Comparison of ENCODE assay signal across 23 cellular contexts in genomic region chr6:81743649-81744048, GRCh38.
"Had no signal": no experiment of that assay in that cellular context is flagged by ENCODE, and none has a peak within 500 bp of the region (broad histone marks: within the 10 kb centered on the region; RNA-seq: fewer than 3 reads in every experiment).

No MANE protein-coding gene starts in this region.

- H3K4me1 Mint-ChIP-seq: activated naive CD4-positive, alpha-beta T cell treated with anti-CD3 and anti-CD28 coated beads, Interleukin-2, amount 10 ng/mL, durations not matched to agents 7 days and 5 days; central memory CD8-positive, alpha-beta T cell had no signal

- H3K27ac Mint-ChIP-seq: activated naive CD4-positive, alpha-beta T cell treated with anti-CD3 and anti-CD28 coated beads, Interleukin-2, amount 10 ng/mL, durations not matched to agents 7 days and 5 days; activated naive CD8-positive, alpha-beta T cell treated with anti-CD3 and anti-CD28 coated beads, Interleukin-2, amount 50 U/mL, for 24 hours; nephron had no signal

- H3K27me3 Mint-ChIP-seq: activated naive CD4-positive, alpha-beta T cell treated with anti-CD3 and anti-CD28 coated beads, Interleukin-2, amount 10 ng/mL, durations not matched to agents 7 days and 5 days; activated naive CD8-positive, alpha-beta T cell treated with anti-CD3 and anti-CD28 coated beads, Interleukin-2, amount 50 U/mL, for 24 hours; central memory CD8-positive, alpha-beta T cell had no signal

- H3K4me3 Mint-ChIP-seq: activated naive CD4-positive, alpha-beta T cell treated with anti-CD3 and anti-CD28 coated beads, Interleukin-2, amount 10 ng/mL, durations not matched to agents 7 days and 5 days; activated naive CD8-positive, alpha-beta T cell treated with anti-CD3 and anti-CD28 coated beads, Interleukin-2, amount 50 U/mL, for 24 hours; central memory CD8-positive, alpha-beta T cell; nephron had no signal

- H3K4me3 ChIP-seq: coronary artery, left lung, tibial nerve, uterus had no signal

- H3K9me3 ChIP-seq: left lung, tibial nerve, uterus had no signal

- H3K9me3 Mint-ChIP-seq: activated naive CD4-positive, alpha-beta T cell treated with anti-CD3 and anti-CD28 coated beads, Interleukin-2, amount 10 ng/mL, durations not matched to agents 7 days and 5 days; activated naive CD8-positive, alpha-beta T cell treated with anti-CD3 and anti-CD28 coated beads, Interleukin-2, amount 50 U/mL, for 24 hours; central memory CD8-positive, alpha-beta T cell; nephron had no signal

- H3K27ac ChIP-seq: coronary artery, tibial nerve, uterus had no signal

- H3K27me3 ChIP-seq: left lung, tibial nerve, uterus had no signal

- H3K36me3 ChIP-seq: left lung, uterus had no signal

- H3K36me3 Mint-ChIP-seq: activated naive CD4-positive, alpha-beta T cell treated with anti-CD3 and anti-CD28 coated beads, Interleukin-2, amount 10 ng/mL, durations not matched to agents 7 days and 5 days had no signal

- DNase-seq: activated CD4-positive, CD25-positive, alpha-beta regulatory T cell treated with anti-CD3 and anti-CD28 coated beads, Interleukin-2, amount 50 U/mL, for 72 hours; activated CD8-positive, alpha-beta memory T cell treated with anti-CD3 and anti-CD28 coated beads for 24 hours; activated CD8-positive, alpha-beta memory T cell treated with anti-CD3 and anti-CD28 coated beads, Interleukin-2, amount 50 U/mL, for 48 hours; activated effector memory CD4-positive, alpha-beta T cell treated with Interleukin-2 at 50 U/mL for 16 hours; activated naive CD4-positive, alpha-beta T cell treated with anti-CD3 and anti-CD28 coated beads, Interleukin-2, amount 10 ng/mL, durations not matched to agents 7 days and 5 days; activated naive CD8-positive, alpha-beta T cell treated with anti-CD3 and anti-CD28 coated beads, Interleukin-2, amount 50 U/mL, for 24 hours; activated T-cell treated with anti-CD3 and anti-CD28 coated beads, Interleukin-2, amount 50 U/mL, for 48 hours; anterior cingulate cortex; erythroblast; head of caudate nucleus; left lung; mammary epithelial cell; midbrain; nucleus accumbens; posterior cingulate gyrus; stimulated activated CD4-positive, alpha-beta T cell treated with anti-CD3 and anti-CD28 coated beads, Interleukin-2, amount 100 ng/mL, for 24 hours; stimulated activated naive CD4-positive, alpha-beta T cell treated with Interleukin-2 at 50 U/mL for 16 hours; T1000; uterus had no signal
